Comparison of ENCODE assay signal across 4 cellular contexts in the genomic region with DNA sequence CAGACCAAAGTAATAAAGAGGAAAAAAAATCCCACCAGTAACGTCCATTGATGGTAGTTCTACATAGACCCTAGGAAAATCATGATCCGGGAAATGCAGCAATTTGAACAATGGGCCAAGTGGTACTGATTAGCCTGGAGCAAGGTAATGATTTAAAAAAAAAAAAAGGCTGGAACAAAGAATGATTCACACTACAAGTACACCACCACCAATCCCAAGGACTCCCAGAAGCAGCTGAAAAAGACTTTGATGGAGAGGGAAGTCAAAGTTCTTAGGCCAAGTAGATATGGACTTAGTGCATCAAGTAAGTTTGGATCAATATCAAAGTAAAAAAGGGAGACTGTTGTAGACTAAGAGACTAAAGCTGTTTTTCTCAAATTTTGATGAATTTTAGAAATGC. TPM values are rescaled to one million over a fixed set of nuclear protein-coding genes. Genes with fewer than 3 reads are reported as not detected.
"Had no signal": no experiment of that assay in that cellular context is flagged by ENCODE, and none has a peak within 500 bp of the region (broad histone marks: within the 10 kb centered on the region; RNA-seq: fewer than 3 reads in every experiment).

No MANE protein-coding gene starts in this region.

- DNase-seq: GDM1, GF-D8 had no signal

- ATAC-seq: GM12878 had no signal

RNA-seq across cellular contexts. Expression of a gene that starts 52.4 kb away (rescaled TPM):
- total RNA-seq: G401, GM12878 had no signal
